In genomic region chrX:105006103-105006502, GRCh38 we compare ENCODE assay signal across 28 cellular contexts.
DNase-seq lines count a peak whose midpoint lies in the region; ATAC-seq, FAIRE-seq and TF ChIP-seq lines count a peak whose summit lies in the region.
"Had no signal": no experiment of that assay in that cellular context is flagged by ENCODE, and none has a peak within 500 bp of the region (broad histone marks: within the 10 kb centered on the region; RNA-seq: fewer than 3 reads in every experiment).

No MANE protein-coding gene starts in this region.

- no peak overlapping the region for H3K4me3 Mint-ChIP-seq in activated T-helper 1 cell treated with anti-CD3 and anti-CD28 coated beads, Interleukin-12 subunit alpha, Interleukin-12 subunit beta, Interleukin-2, Interleukin-4 antibody, amounts not matched to agents 30 ng/mL and 10 ng/mL and 1 ng/mL, durations not matched to agents 14 hours and 24 hours and 36 hours
- H3K4me3 Mint-ChIP-seq in effector memory CD8-positive, alpha-beta T cell = no peak overlapping the region
- H3K4me3 Mint-ChIP-seq: CD14-positive monocyte; CD4-positive, alpha-beta memory T cell; CD4-positive, CD25-positive, alpha-beta regulatory T cell; CD8-positive, alpha-beta memory T cell had no signal

- peak; percentile 64 for ATAC-seq in mucosa of descending colon
- ATAC-seq in effector memory CD8-positive, alpha-beta T cell (replicated peaks) = no peak
- ATAC-seq: GM12878 had no signal

- peak; percentile 44 for FAIRE-seq in kidney (lab: Jason Lieb, UNC)
- FAIRE-seq: A204.1, GM12878, GM12892, GM18507 had no signal

- H3K36me3 Mint-ChIP-seq in activated T-helper 1 cell treated with anti-CD3 and anti-CD28 coated beads, Interleukin-12 subunit alpha, Interleukin-12 subunit beta, Interleukin-2, Interleukin-4 antibody, amounts not matched to agents 30 ng/mL and 10 ng/mL and 1 ng/mL, durations not matched to agents 14 hours and 24 hours and 36 hours (ENCODE audit: low read depth) = no peaks in the 10 kb centered on the region
- no peaks in the 10 kb centered on the region for H3K36me3 Mint-ChIP-seq in effector memory CD8-positive, alpha-beta T cell (ENCODE audit: insufficient read depth)
- H3K36me3 Mint-ChIP-seq: CD14-positive monocyte; CD4-positive, alpha-beta memory T cell; CD4-positive, CD25-positive, alpha-beta regulatory T cell; CD8-positive, alpha-beta memory T cell had no signal

- H3K4me1 ChIP-seq in kidney (ENCODE audit: control insufficient read depth in 1 of 2, insufficient read depth in 1 of 2, low read depth in 1 of 2, low read length in 2 of 2) (no peaks in the 10 kb centered on the region), mucosa of descending colon (ENCODE audit: low read depth) (no peaks in the 10 kb centered on the region)
- H3K4me1 ChIP-seq: BE2C, BLaER1 had no signal

- peak; percentile 15 for DNase-seq in NCI-H82 treated with DMSO at 0.1 percent for 48 hours (lab: John Stamatoyannopoulos, UW; ENCODE audit: unreplicated experiment)
- DNase-seq in kidney = no peak
- no peak for DNase-seq in mucosa of descending colon
- DNase-seq in NCI-H526 treated with DMSO at 0.1 percent for 48 hours (lab: John Stamatoyannopoulos, UW) = no peak
- DNase-seq in activated T-helper 1 cell treated with anti-CD3 and anti-CD28 coated beads, Interleukin-12 subunit alpha, Interleukin-12 subunit beta, Interleukin-2, Interleukin-4 antibody, amounts not matched to agents 30 ng/mL and 10 ng/mL and 1 ng/mL, durations not matched to agents 14 hours and 24 hours and 36 hours (ENCODE audit: low spot score) = no peak
- no peak for DNase-seq in effector memory CD8-positive, alpha-beta T cell
- no peak for DNase-seq in activated naive CD4-positive, alpha-beta T cell (lab: John Stamatoyannopoulos, UW)
- DNase-seq: 8988T; ACHN; BE2C; C1 segment of cervical spinal cord; CD4-positive, alpha-beta memory T cell; CD4-positive, CD25-positive, alpha-beta regulatory T cell; CD8-positive, alpha-beta memory T cell; COR-L47; DMS 273 treated with DMSO at 0.1 percent for 48 hours; DMS153; DMS53; DMS79; DND-41; EL; GDM1 had no signal

- H3K27ac Mint-ChIP-seq in activated T-helper 1 cell treated with anti-CD3 and anti-CD28 coated beads, Interleukin-12 subunit alpha, Interleukin-12 subunit beta, Interleukin-2, Interleukin-4 antibody, amounts not matched to agents 30 ng/mL and 10 ng/mL and 1 ng/mL, durations not matched to agents 14 hours and 24 hours and 36 hours = no peak overlapping the region
- H3K27ac Mint-ChIP-seq in effector memory CD8-positive, alpha-beta T cell = no peak overlapping the region
- H3K27ac Mint-ChIP-seq: CD14-positive monocyte; CD4-positive, alpha-beta memory T cell; CD4-positive, CD25-positive, alpha-beta regulatory T cell; CD8-positive, alpha-beta memory T cell had no signal

- no peaks in the 10 kb centered on the region for H3K9me3 Mint-ChIP-seq in activated T-helper 1 cell treated with anti-CD3 and anti-CD28 coated beads, Interleukin-12 subunit alpha, Interleukin-12 subunit beta, Interleukin-2, Interleukin-4 antibody, amounts not matched to agents 30 ng/mL and 10 ng/mL and 1 ng/mL, durations not matched to agents 14 hours and 24 hours and 36 hours
- H3K9me3 Mint-ChIP-seq in effector memory CD8-positive, alpha-beta T cell = no peaks in the 10 kb centered on the region
- H3K9me3 Mint-ChIP-seq: CD4-positive, alpha-beta memory T cell; CD8-positive, alpha-beta memory T cell had no signal

- H3K4me1 Mint-ChIP-seq in activated T-helper 1 cell treated with anti-CD3 and anti-CD28 coated beads, Interleukin-12 subunit alpha, Interleukin-12 subunit beta, Interleukin-2, Interleukin-4 antibody, amounts not matched to agents 30 ng/mL and 10 ng/mL and 1 ng/mL, durations not matched to agents 14 hours and 24 hours and 36 hours (ENCODE audit: low read depth) = no peaks in the 10 kb centered on the region
- no peaks in the 10 kb centered on the region for H3K4me1 Mint-ChIP-seq in effector memory CD8-positive, alpha-beta T cell (ENCODE audit: low read depth in 2 of 2)
- H3K4me1 Mint-ChIP-seq: CD14-positive monocyte; CD4-positive, alpha-beta memory T cell; CD4-positive, CD25-positive, alpha-beta regulatory T cell; CD8-positive, alpha-beta memory T cell had no signal

- TF ChIP-seq CTCF in kidney (IDR thresholded peaks at IDR 0.05; ENCODE audit: borderline replicate concordance, extremely low read depth, insufficient read depth) = no peak
- TF ChIP-seq CTCF in mucosa of descending colon (IDR thresholded peaks at IDR 0.05) = no peak

- no peak overlapping the region for H3K27ac ChIP-seq in kidney (ENCODE audit: low read depth in 2 of 2, low read length in 2 of 2)
- H3K27ac ChIP-seq: BLaER1 had no signal

- H3K27me3 Mint-ChIP-seq in activated T-helper 1 cell treated with anti-CD3 and anti-CD28 coated beads, Interleukin-12 subunit alpha, Interleukin-12 subunit beta, Interleukin-2, Interleukin-4 antibody, amounts not matched to agents 30 ng/mL and 10 ng/mL and 1 ng/mL, durations not matched to agents 14 hours and 24 hours and 36 hours (ENCODE audit: insufficient read depth) = no peaks in the 10 kb centered on the region
- H3K27me3 Mint-ChIP-seq in effector memory CD8-positive, alpha-beta T cell = no peaks in the 10 kb centered on the region
- H3K27me3 Mint-ChIP-seq: CD4-positive, alpha-beta memory T cell; CD4-positive, CD25-positive, alpha-beta regulatory T cell had no signal

- no peaks in the 10 kb centered on the region for H3K9me3 ChIP-seq in kidney (ENCODE audit: control insufficient read depth in 1 of 2, low read length in 2 of 2)
- no peaks in the 10 kb centered on the region for H3K9me3 ChIP-seq in mucosa of descending colon
- H3K9me3 ChIP-seq: BE2C, BLaER1 had no signal

- H3K36me3 ChIP-seq in kidney (ENCODE audit: control insufficient read depth in 1 of 2, insufficient read depth in 2 of 2, low read length in 2 of 2) (no peaks in the 10 kb centered on the region), mucosa of descending colon (ENCODE audit: low read depth) (no peaks in the 10 kb centered on the region)
- H3K36me3 ChIP-seq: BE2C, BLaER1 had no signal

- no peak overlapping the region for H3K9ac ChIP-seq in kidney (ENCODE audit: low read length in 2 of 2)
- H3K9ac ChIP-seq: BLaER1 had no signal

- no peak overlapping the region for H3K4me3 ChIP-seq in kidney (ENCODE audit: low read length in 2 of 2)
- H3K4me3 ChIP-seq in mucosa of descending colon = no peak overlapping the region
- H3K4me3 ChIP-seq: BLaER1, GM12878 had no signal

- intact Hi-C loops in kidney (cut with DNase I) (no loop called here), mucosa of descending colon (cut with DNase I, micrococcal nuclease) (no loop called here)
- intact Hi-C loops in activated T-helper 1 cell treated with anti-CD3 and anti-CD28 coated beads, Interleukin-12 subunit alpha, Interleukin-12 subunit beta, Interleukin-2, Interleukin-4 antibody, amounts not matched to agents 30 ng/mL and 10 ng/mL and 1 ng/mL, durations not matched to agents 14 hours and 24 hours and 36 hours (cut with micrococcal nuclease) = no loop called here
